1 cellular context compared by ENCODE assay signal in the genomic region with DNA sequence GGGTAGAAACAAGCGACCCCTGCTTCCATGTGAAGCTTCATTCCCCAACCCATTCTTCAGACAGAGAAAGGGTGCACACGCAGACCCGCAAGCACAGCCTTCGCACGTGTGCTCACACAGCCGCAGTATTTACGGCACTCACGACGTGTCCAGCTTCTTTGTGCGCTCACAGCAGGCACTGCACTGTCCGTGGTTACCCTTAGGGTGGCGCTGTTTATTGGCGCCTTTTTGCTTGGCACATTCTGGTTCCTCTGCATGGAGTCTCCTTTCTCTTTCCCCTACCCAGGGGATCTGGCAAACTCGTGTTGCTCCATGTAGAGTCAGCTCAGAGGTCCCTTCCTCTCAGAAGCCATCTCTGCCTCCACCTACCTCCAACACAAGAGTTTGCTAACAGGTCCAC.
A peak's percentile ranks its signal among the peaks of the same experiment; 100 is the strongest.
TF ChIP-seq lines count a peak whose summit lies in the region.

No MANE protein-coding gene starts in this region.

TF ChIP-seq in H1, 55 proteins besides CTCF, POLR2A, EP300 and RAD21:
- no peak for TF ChIP-seq JUND (IDR thresholded peaks at IDR 0.05; ENCODE audit: low read length)
- TF ChIP-seq, protein P1, sequence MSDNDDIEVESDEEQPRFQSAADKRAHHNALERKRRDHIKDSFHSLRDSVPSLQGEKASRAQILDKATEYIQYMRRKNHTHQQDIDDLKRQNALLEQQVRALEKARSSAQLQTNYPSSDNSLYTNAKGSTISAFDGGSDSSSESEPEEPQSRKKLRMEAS (IDR thresholded peaks at IDR 0.05), result 0 out of 2 replicates have a peak, but pooled peaks have one; percentile 11
- no peak for TF ChIP-seq SIRT6 (IDR thresholded peaks at IDR 0.05; ENCODE audit: low read length)
- TF ChIP-seq SIN3A (conservative IDR thresholded peaks at IDR 0.05 in 1 of 2, IDR thresholded peaks at IDR 0.05 in 1 of 2; ENCODE audit: low read depth in 1 of 2, low read length in 2 of 2), result no peak
